In the genomic region with DNA sequence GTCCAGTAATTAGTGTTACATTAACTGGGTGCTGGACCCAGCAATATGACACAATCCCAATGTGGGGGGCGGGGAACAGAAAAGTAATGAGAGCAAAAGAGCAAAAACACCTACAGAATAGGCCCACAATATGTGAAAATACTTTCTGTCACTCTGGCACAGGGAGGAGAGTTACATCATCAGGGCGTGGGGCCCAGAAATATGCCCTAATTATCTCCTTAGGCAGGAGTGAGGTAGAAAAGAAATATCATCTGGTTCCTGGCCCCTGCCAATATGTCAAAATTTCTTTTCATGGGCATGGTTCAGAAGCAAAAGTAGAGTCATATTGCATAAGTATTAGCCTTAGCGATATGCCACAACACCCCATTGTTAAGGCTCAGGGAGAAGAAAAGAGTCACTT, we compare ENCODE assay signal across 17 cellular contexts.
DNase-seq lines count a peak whose midpoint lies in the region; ATAC-seq lines count a peak whose summit lies in the region.
"Had no signal": no experiment of that assay in that cellular context is flagged by ENCODE, and none has a peak within 500 bp of the region (broad histone marks: within the 10 kb centered on the region; RNA-seq: fewer than 3 reads in every experiment).

No MANE protein-coding gene starts in this region.

- in situ Hi-C loops in G401 (cut with HindIII; ENCODE audit: low sequenced_read_pairs) = no loop called here

- ATAC-seq in left lobe of liver (peak; percentile 50), GM18502 (IDR thresholded peaks at IDR 0.05; ENCODE audit: poor library complexity, unreplicated experiment) (no peak)
- ATAC-seq: A549 had no signal

- peak; percentile 84 for DNase-seq in G401 (ENCODE audit: low spot score)
- peak; percentile 82 for DNase-seq in cerebellar cortex (ENCODE audit: low spot score)
- DNase-seq in left lobe of liver (ENCODE audit: low spot score) = peak; percentile 44
- no peak for DNase-seq in mesenteric fat pad (ENCODE audit: low spot score)
- DNase-seq: AML-193; CD4-positive, alpha-beta T cell; CD8-positive, alpha-beta memory T cell; COR-L47; DMS 273 treated with DMSO at 0.1 percent for 48 hours; DMS153; DMS53; DMS79; DND-41; EL; GF-D8 had no signal
